Comparison of ENCODE assay signal across 8 cellular contexts in genomic region chr11:114159320-114159719, GRCh38.
DNase-seq lines count a peak whose midpoint lies in the region; ATAC-seq and TF ChIP-seq lines count a peak whose summit lies in the region.

No MANE protein-coding gene starts in this region.

- no peaks in the 10 kb centered on the region for H3K9me3 ChIP-seq in BLaER1 treated with 17β-estradiol and CSF1 and Interleukin-3, amounts not matched to agents 10 nM and 100 nM (replicated peaks in 1 of 11)
- H3K9me3 ChIP-seq in ovary (no peaks in the 10 kb centered on the region), Caco-2 (no peaks in the 10 kb centered on the region)

- H3K4me3 ChIP-seq in BLaER1 treated with 17β-estradiol and CSF1 and Interleukin-3, amounts not matched to agents 10 nM and 100 nM, result no peak overlapping the region
- H3K4me3 ChIP-seq in epithelial cell of esophagus (ENCODE audit: low read length) (no peak overlapping the region), ovary (no peak overlapping the region), Caco-2 (ENCODE audit: low read depth, low read length) (no peak overlapping the region)

- 46 to 59% (median 46%) methylated on average over 5 of the region's 5 CpGs for WGBS in ovary, 3 donors

- TF ChIP-seq POLR2A in ovary (IDR thresholded peaks at IDR 0.05), result peak; percentile 6

- H3K27ac Mint-ChIP-seq in Caco-2 (ENCODE audit: unreplicated experiment), result no peak overlapping the region

- intact Hi-C loops in ovary (cut with DNase I) (no loop called here), Caco-2 (cut with micrococcal nuclease; ENCODE audit: unreplicated experiment) (no loop called here)

- no peaks in the 10 kb centered on the region for H3K36me3 Mint-ChIP-seq in Caco-2 (ENCODE audit: insufficient read depth, unreplicated experiment)

- CTCF ChIA-PET in RWPE1 (lab: Yijun Ruan, JAX) (interaction anchor here (1.5 kb wide), 1 partner anchor 124 kb away, joined by 6 read pairs; no protein-coding TSS in a partner anchor), Caco-2 (lab: Charles Lee) (no interaction called here)

- H3K27me3 ChIP-seq in BLaER1 treated with 17β-estradiol and CSF1 and Interleukin-3, amounts not matched to agents 10 nM and 100 nM, result peaks cover 0 to 92% (median 5%) of the 10 kb centered on the region in 11 experiments; a peak in 10 of 22 replicates
- no peaks in the 10 kb centered on the region for H3K27me3 ChIP-seq in ovary
- no peaks in the 10 kb centered on the region for H3K27me3 ChIP-seq in Caco-2 (replicated peaks; ENCODE audit: control insufficient read depth, insufficient read depth, low read length)

- no peaks in the 10 kb centered on the region for H3K36me3 ChIP-seq in BLaER1 treated with 17β-estradiol and CSF1 and Interleukin-3, amounts not matched to agents 10 nM and 100 nM
- H3K36me3 ChIP-seq in ovary (no peaks in the 10 kb centered on the region), Caco-2 (ENCODE audit: control insufficient read depth, insufficient read depth, low read length) (no peaks in the 10 kb centered on the region)

- no peak overlapping the region for H3K9ac ChIP-seq in BLaER1 treated with 17β-estradiol and CSF1 and Interleukin-3, amounts not matched to agents 10 nM and 100 nM

- no peaks in the 10 kb centered on the region for H3K27me3 Mint-ChIP-seq in Caco-2 (ENCODE audit: insufficient read depth, unreplicated experiment)

- H3K4me1 Mint-ChIP-seq in Caco-2 (ENCODE audit: low read depth, unreplicated experiment), result peaks cover 5% of the 10 kb centered on the region

- POLR2A ChIA-PET in RWPE1 (lab: Yijun Ruan, JAX; ENCODE audit: low non-redundant PET), result no interaction called here
- POLR2A ChIA-PET in Caco-2 (lab: Charles Lee), result no interaction called here

- H3K4me3 Mint-ChIP-seq in Caco-2 (ENCODE audit: unreplicated experiment), result no peak overlapping the region

- BruUV-seq in Caco-2 (replicated peaks; lab: Mats Ljungman, UMichigan), result no TSS peak

- peaks cover 0 to 85% (median 5%) of the 10 kb centered on the region in 11 experiments; a peak in 9 of 22 replicates for H4K20me1 ChIP-seq in BLaER1 treated with 17β-estradiol and CSF1 and Interleukin-3, amounts not matched to agents 10 nM and 100 nM

- ATAC-seq in HG03045 (IDR thresholded peaks at IDR 0.05; ENCODE audit: unreplicated experiment), result no peak

- peaks cover 47 to 82% (median 78%) of the 10 kb centered on the region in 10 experiments for H3K4me1 ChIP-seq in BLaER1 treated with 17β-estradiol and CSF1 and Interleukin-3, amounts not matched to agents 10 nM and 100 nM
- peaks cover 52% of the 10 kb centered on the region for H3K4me1 ChIP-seq in ovary (ENCODE audit: insufficient read depth)
- H3K4me1 ChIP-seq in Caco-2, result no peaks in the 10 kb centered on the region

- DNase-seq in RWPE1 (ENCODE audit: low spot score) (peak; percentile 53), epithelial cell of esophagus (ENCODE audit: low read depth) (peak; percentile 64), ovary (no peak), Caco-2 (no peak), NCI-H774 (lab: John Stamatoyannopoulos, UW) (no peak), NCI-H2196 treated with DMSO at 0.1 percent for 48 hours (lab: John Stamatoyannopoulos, UW; ENCODE audit: unreplicated experiment) (no peak)

- peak overlapping the region in 6 of 11 experiments; percentile 4 to 54 (median 36); a peak in 8 of 22 replicates for H3K27ac ChIP-seq in BLaER1 treated with 17β-estradiol and CSF1 and Interleukin-3, amounts not matched to agents 10 nM and 100 nM
- peak overlapping the region; percentile 100 for H3K27ac ChIP-seq in RWPE1
- H3K27ac ChIP-seq in ovary, result peak overlapping the region; percentile 85 to 87

- TF ChIP-seq EP300 in ovary (IDR thresholded peaks at IDR 0.05), result no peak

- peak overlapping the region; percentile 59 to 92 (median 78) for H3K4me2 ChIP-seq in BLaER1 treated with 17β-estradiol and CSF1 and Interleukin-3, amounts not matched to agents 10 nM and 100 nM

- TF ChIP-seq CTCF in RWPE1 (conservative IDR thresholded peaks at IDR 0.05; ENCODE audit: low read depth) (no peak), epithelial cell of esophagus (IDR thresholded peaks at IDR 0.05; ENCODE audit: insufficient read depth, low read depth, low read length, missing control alignments) (no peak), ovary (IDR thresholded peaks at IDR 0.05) (no peak), Caco-2 (IDR thresholded peaks at IDR 0.05; ENCODE audit: insufficient read depth in 1 of 2, low read depth in 1 of 2, low read length in 1 of 2, severe bottlenecking in 1 of 2, unreplicated experiment in 1 of 2) (no peak)

- no peaks in the 10 kb centered on the region for H3K9me3 Mint-ChIP-seq in Caco-2 (ENCODE audit: unreplicated experiment)

Comparison
In these comparisons a context has a peak if more than half of its experiments do, and no peak if none do; other contexts are left out.
1. H3K27ac ChIP-seq: peak in every context shown above with its lines; median percentile 100 in RWPE1; 86 in ovary; 36 in BLaER1 treated with 17β-estradiol and CSF1 and Interleukin-3, amounts not matched to agents 10 nM and 100 nM.
2. DNase-seq: peak in RWPE1 (single experiment) and epithelial cell of esophagus (single experiment); none in ovary (0 of 5), Caco-2 (0 of 2), NCI-H774 (single experiment) and NCI-H2196 treated with DMSO at 0.1 percent for 48 hours (single experiment).